ENCODE assay signal across 15 cellular contexts in genomic region chr3:23620616-23621015, GRCh38.
DNase-seq lines count a peak whose midpoint lies in the region; ATAC-seq and TF ChIP-seq lines count a peak whose summit lies in the region.
"Had no signal": no experiment of that assay in that cellular context is flagged by ENCODE, and none has a peak within 500 bp of the region (broad histone marks: within the 10 kb centered on the region; RNA-seq: fewer than 3 reads in every experiment).

No MANE protein-coding gene starts in this region.

- H3K36me3 ChIP-seq in breast epithelium = no peaks in the 10 kb centered on the region

- H3K27ac Mint-ChIP-seq in MCF 10A (ENCODE audit: low read depth, unreplicated experiment) (peak overlapping the region; percentile 71), nephron progenitor cell (peak overlapping the region; percentile 36)
- H3K27ac Mint-ChIP-seq in activated naive CD8-positive, alpha-beta T cell treated with anti-CD3 and anti-CD28 coated beads, Interleukin-2, amount 50 U/mL, for 24 hours = no peak overlapping the region
- H3K27ac Mint-ChIP-seq: CD8-positive, alpha-beta T cell had no signal

- H3K27me3 ChIP-seq in breast epithelium = no peaks in the 10 kb centered on the region

- intact Hi-C loops in MCF 10A (cut with micrococcal nuclease) (no loop called here), breast epithelium (cut with DNase I; ENCODE audit: low total_unique reads) (no loop called here), left colon (cut with DNase I, micrococcal nuclease) (no loop called here)

- H3K36me3 Mint-ChIP-seq in MCF 10A (ENCODE audit: insufficient read depth, unreplicated experiment) = peaks cover 7% of the 10 kb centered on the region
- peaks cover 5% of the 10 kb centered on the region for H3K36me3 Mint-ChIP-seq in nephron progenitor cell (ENCODE audit: low read depth)
- H3K36me3 Mint-ChIP-seq in activated naive CD8-positive, alpha-beta T cell treated with anti-CD3 and anti-CD28 coated beads, Interleukin-2, amount 50 U/mL, for 24 hours (ENCODE audit: low read depth) = peaks cover 5% of the 10 kb centered on the region
- H3K36me3 Mint-ChIP-seq: CD14-positive monocyte; CD8-positive, alpha-beta T cell had no signal

- H3K4me3 Mint-ChIP-seq in MCF 10A (ENCODE audit: unreplicated experiment) (no peak overlapping the region), nephron progenitor cell (no peak overlapping the region)
- H3K4me3 Mint-ChIP-seq in activated naive CD8-positive, alpha-beta T cell treated with anti-CD3 and anti-CD28 coated beads, Interleukin-2, amount 50 U/mL, for 24 hours = no peak overlapping the region
- H3K4me3 Mint-ChIP-seq: CD14-positive monocyte; CD8-positive, alpha-beta T cell had no signal

- CTCF ChIA-PET in MCF 10A (lab: Yijun Ruan, JAX) = no interaction called here

- ATAC-seq in left colon (no peak), GM21576 (IDR thresholded peaks at IDR 0.05; ENCODE audit: unreplicated experiment) (no peak)
- ATAC-seq in activated naive CD8-positive, alpha-beta T cell treated with anti-CD3 and anti-CD28 coated beads, Interleukin-2, amount 50 U/mL, for 24 hours = no peak
- ATAC-seq: CD8-positive, alpha-beta T cell had no signal

- no peak overlapping the region for H3K27ac ChIP-seq in breast epithelium
- H3K27ac ChIP-seq: 22Rv1 had no signal

- DNase-seq in MCF 10A (ENCODE audit: unreplicated experiment) (no peak), breast epithelium (ENCODE audit: low spot score in 2 of 2) (no peak), epithelial cell of esophagus (ENCODE audit: low read depth) (peak; percentile 83), nephron progenitor cell (no peak), left colon (no peak), DMS153 treated with DMSO at 0.1 percent for 48 hours (lab: John Stamatoyannopoulos, UW; ENCODE audit: unreplicated experiment) (no peak)
- no peak for DNase-seq in activated naive CD8-positive, alpha-beta T cell treated with anti-CD3 and anti-CD28 coated beads, Interleukin-2, amount 50 U/mL, for 24 hours
- DNase-seq: CD8-positive, alpha-beta T cell; COR-L47; DMS153; DND-41; GDM1 had no signal

- BruUV-seq in MCF 10A (replicated peaks; lab: Mats Ljungman, UMichigan) = no TSS peak

- H3K4me3 ChIP-seq in breast epithelium = no peak overlapping the region
- no peak overlapping the region for H3K4me3 ChIP-seq in epithelial cell of esophagus (ENCODE audit: low read length)

- H3K9me3 ChIP-seq in breast epithelium = peaks cover 7 to 15% of the 10 kb centered on the region in 2 donors

- no peak for TF ChIP-seq POLR2A in breast epithelium (IDR thresholded peaks at IDR 0.05)

- H3K9me3 Mint-ChIP-seq in MCF 10A (ENCODE audit: unreplicated experiment) (peaks cover 13% of the 10 kb centered on the region), nephron progenitor cell (peaks cover 49% of the 10 kb centered on the region)
- peaks cover 13% of the 10 kb centered on the region for H3K9me3 Mint-ChIP-seq in activated naive CD8-positive, alpha-beta T cell treated with anti-CD3 and anti-CD28 coated beads, Interleukin-2, amount 50 U/mL, for 24 hours

- H3K4me1 Mint-ChIP-seq in MCF 10A (ENCODE audit: insufficient read depth, unreplicated experiment) (peaks cover 11% of the 10 kb centered on the region), nephron progenitor cell (no peaks in the 10 kb centered on the region)
- H3K4me1 Mint-ChIP-seq in activated naive CD8-positive, alpha-beta T cell treated with anti-CD3 and anti-CD28 coated beads, Interleukin-2, amount 50 U/mL, for 24 hours = peaks cover 15% of the 10 kb centered on the region

- POLR2A ChIA-PET in MCF 10A (lab: Yijun Ruan, JAX) = interaction anchor here (1.0 kb wide), 1 partner anchor 17 kb away, joined by 3 read pairs; no protein-coding TSS in a partner anchor

- H3K27me3 Mint-ChIP-seq in MCF 10A (ENCODE audit: insufficient read depth, unreplicated experiment) (no peaks in the 10 kb centered on the region), nephron progenitor cell (ENCODE audit: low read depth, poor library complexity) (peaks cover 15% of the 10 kb centered on the region)
- H3K27me3 Mint-ChIP-seq in activated naive CD8-positive, alpha-beta T cell treated with anti-CD3 and anti-CD28 coated beads, Interleukin-2, amount 50 U/mL, for 24 hours = no peaks in the 10 kb centered on the region

- TF ChIP-seq CTCF in MCF 10A (IDR thresholded peaks at IDR 0.05; ENCODE audit: unreplicated experiment) (no peak), breast epithelium (IDR thresholded peaks at IDR 0.05) (no peak), epithelial cell of esophagus (IDR thresholded peaks at IDR 0.05; ENCODE audit: insufficient read depth, low read depth, low read length, missing control alignments) (no peak), nephron progenitor cell (IDR thresholded peaks at IDR 0.05) (no peak)

- H3K4me1 ChIP-seq in breast epithelium = no peaks in the 10 kb centered on the region
